In the genomic region with DNA sequence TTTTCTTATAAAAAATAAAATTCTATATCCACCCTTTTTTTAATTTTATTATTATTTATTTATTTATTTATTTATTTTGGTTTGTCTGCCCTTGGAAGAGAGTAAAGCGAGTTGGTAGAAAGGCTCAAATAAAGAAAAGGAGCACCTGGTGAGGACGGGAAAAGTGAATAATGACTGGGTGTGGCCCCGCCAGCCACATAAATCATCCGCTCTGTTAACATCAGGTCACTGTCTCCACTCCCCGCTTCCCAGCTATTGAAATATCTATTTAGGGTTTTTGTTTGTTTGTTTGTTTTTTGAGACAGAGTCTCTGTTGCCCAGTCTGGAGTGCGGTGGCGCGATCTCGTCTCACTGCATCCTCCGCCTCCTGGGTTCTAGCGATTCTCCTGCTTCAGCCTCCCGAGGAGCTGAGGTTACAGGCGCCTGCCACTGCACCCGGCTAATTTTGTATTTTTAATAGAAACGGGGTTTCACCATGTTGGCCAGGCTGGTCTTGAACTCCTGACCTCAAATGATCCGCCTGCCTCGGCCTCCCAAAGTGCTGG, we compare ENCODE assay signal across 8 cellular contexts. TPM values are rescaled to one million over a fixed set of nuclear protein-coding genes. Genes with fewer than 3 reads are reported as not detected.
A peak's percentile ranks its signal among the peaks of the same experiment; 100 is the strongest.
DNase-seq lines count a peak whose midpoint lies in the region; ATAC-seq and TF ChIP-seq lines count a peak whose summit lies in the region.

No MANE protein-coding gene starts in this region.

- no peak overlapping the region for H3K4ac ChIP-seq in mesendoderm (ENCODE audit: low read depth, low read length)

- H3K56ac ChIP-seq in mesendoderm (ENCODE audit: low read length): peak overlapping the region; percentile 54

- peak overlapping the region in 2 of 3 donors; percentile 16 to 87 for H3K27ac Mint-ChIP-seq in IgD-negative memory B cell

- no peaks in the 10 kb centered on the region for H3K79me1 ChIP-seq in mesendoderm (ENCODE audit: low read length)

- no peaks in the 10 kb centered on the region for H3K9me3 Mint-ChIP-seq in IgD-negative memory B cell

- DNase-seq in astrocyte of the cerebellum (ENCODE audit: low read depth) (no peak), mesendoderm (no peak), iPS-NIHi11 (ENCODE audit: low spot score) (no peak)
- no peak for DNase-seq in activated CD8-positive, alpha-beta memory T cell treated with anti-CD3 and anti-CD28 coated beads, Interleukin-2, amount 50 U/mL, for 4 hours

- H3K36me3 Mint-ChIP-seq in IgD-negative memory B cell: no peaks in the 10 kb centered on the region

- H2BK15ac ChIP-seq in mesendoderm (replicated peaks; ENCODE audit: low read depth): no peak overlapping the region

- ATAC-seq in GM21786 (IDR thresholded peaks at IDR 0.05; ENCODE audit: unreplicated experiment) (no peak), HG03045 (IDR thresholded peaks at IDR 0.05; ENCODE audit: unreplicated experiment) (no peak)

- peaks cover 0 to 22% (median under 1%) of the 10 kb centered on the region in 11 experiments; a peak in 10 of 22 replicates for H3K36me3 ChIP-seq in BLaER1 treated with 17β-estradiol and CSF1 and Interleukin-3, amounts not matched to agents 10 nM and 100 nM
- H3K36me3 ChIP-seq in mesendoderm (ENCODE audit: control insufficient read depth, insufficient read depth, low read length): no peaks in the 10 kb centered on the region

- H4K20me1 ChIP-seq in BLaER1 treated with 17β-estradiol and CSF1 and Interleukin-3, amounts not matched to agents 10 nM and 100 nM: no peaks in the 10 kb centered on the region

- no peaks in the 10 kb centered on the region for H3K27me3 ChIP-seq in BLaER1 treated with 17β-estradiol and CSF1 and Interleukin-3, amounts not matched to agents 10 nM and 100 nM
- no peaks in the 10 kb centered on the region for H3K27me3 ChIP-seq in mesendoderm (ENCODE audit: insufficient read depth, low read length, poor library complexity)

- H3K23ac ChIP-seq in mesendoderm (ENCODE audit: low read length): no peak overlapping the region

- H3K27me3 Mint-ChIP-seq in IgD-negative memory B cell: no peaks in the 10 kb centered on the region

- H3K9ac ChIP-seq in BLaER1 treated with 17β-estradiol and CSF1 and Interleukin-3, amounts not matched to agents 10 nM and 100 nM: peak overlapping the region in 8 of 11 experiments; percentile 76 to 89 (median 85); a peak in 13 of 22 replicates
- no peak overlapping the region for H3K9ac ChIP-seq in mesendoderm (ENCODE audit: low read length)

- peaks cover 5% of the 10 kb centered on the region for H3K79me2 ChIP-seq in mesendoderm (ENCODE audit: control insufficient read depth, insufficient read depth, low read length)

- H3K9me3 ChIP-seq in BLaER1 treated with 17β-estradiol and CSF1 and Interleukin-3, amounts not matched to agents 10 nM and 100 nM (replicated peaks in 1 of 11): peaks cover 0 to 8% (median 0%) of the 10 kb centered on the region in 11 experiments; a peak in 4 of 22 replicates

- H3K27ac ChIP-seq in BLaER1 treated with 17β-estradiol and CSF1 and Interleukin-3, amounts not matched to agents 10 nM and 100 nM: no peak overlapping the region; a peak in 2 of 22 replicates
- no peak overlapping the region for H3K27ac ChIP-seq in mesendoderm (ENCODE audit: low read depth, low read length)

- peak overlapping the region in 3 of 4 donors; percentile 89 to 99 (median 99) for H3K4me3 Mint-ChIP-seq in IgD-negative memory B cell

- H3K4me3 ChIP-seq in BLaER1 treated with 17β-estradiol and CSF1 and Interleukin-3, amounts not matched to agents 10 nM and 100 nM: peak overlapping the region; percentile 73 to 91 (median 83); a peak in 19 of 20 replicates
- peak overlapping the region; percentile 81 for H3K4me3 ChIP-seq in astrocyte of the cerebellum (ENCODE audit: low read depth, low read length)
- peak overlapping the region; percentile 29 for H3K4me3 ChIP-seq in mesendoderm (ENCODE audit: low read length)

- H2AK5ac ChIP-seq in mesendoderm (ENCODE audit: low read length): no peak overlapping the region

- H3K18ac ChIP-seq in mesendoderm (ENCODE audit: low read length): no peak overlapping the region

- no CpG with 5 or more reads among the region's 17 CpGs for WGBS in mesendoderm (ENCODE audit: extremely low coverage, insufficient coverage, low lambda C conversion rate)

- H3K4me2 ChIP-seq in BLaER1 treated with 17β-estradiol and CSF1 and Interleukin-3, amounts not matched to agents 10 nM and 100 nM: peak overlapping the region; percentile 87 to 99 (median 91)
- peak overlapping the region; percentile 51 for H3K4me2 ChIP-seq in mesendoderm (ENCODE audit: low read length)

- no peak overlapping the region for H4K8ac ChIP-seq in mesendoderm (ENCODE audit: low read depth, low read length)

- TF ChIP-seq CTCF in astrocyte of the cerebellum (IDR thresholded peaks at IDR 0.05; ENCODE audit: low read depth, low read length, missing control alignments): no peak

- H3K4me1 Mint-ChIP-seq in IgD-negative memory B cell: peaks cover 23 to 27% (median 24%) of the 10 kb centered on the region in 3 donors

- no peak overlapping the region for H2BK5ac ChIP-seq in mesendoderm (ENCODE audit: low read length)

- peaks cover 11 to 41% (median 31%) of the 10 kb centered on the region in 10 experiments for H3K4me1 ChIP-seq in BLaER1 treated with 17β-estradiol and CSF1 and Interleukin-3, amounts not matched to agents 10 nM and 100 nM
- H3K4me1 ChIP-seq in mesendoderm (ENCODE audit: control insufficient read depth, low read depth, low read length): peaks cover 12% of the 10 kb centered on the region

- H4K5ac ChIP-seq in mesendoderm (ENCODE audit: low read length): no peak overlapping the region

- in situ Hi-C loops in astrocyte of the cerebellum (cut with HindIII; ENCODE audit: low sequenced_read_pairs): no loop called here

- H2BK120ac ChIP-seq in mesendoderm (ENCODE audit: low read depth, low read length): no peak overlapping the region

RNA-seq across cellular contexts. Expression of gene POLR3G, which starts 0.8 kb away (rescaled TPM):
- 2.8 TPM for polyA plus RNA-seq in IgD-negative memory B cell
- polyA plus RNA-seq in mesendoderm (2013, experiment 1 of 2): 113 TPM
- polyA plus RNA-seq in mesendoderm (2013, experiment 2 of 2): 122 TPM

RNA-seq across cellular contexts. Expression of gene MBLAC2, which starts 0.9 kb away (rescaled TPM):
- 3.7 TPM for polyA plus RNA-seq in IgD-negative memory B cell
- polyA plus RNA-seq in mesendoderm (2013, experiment 1 of 2): 3.5 TPM
- polyA plus RNA-seq in mesendoderm (2013, experiment 2 of 2): 3.6 TPM

RNA-seq across cellular contexts. Expression of gene LYSMD3, which starts 53.9 kb away (rescaled TPM):
- 8.2 TPM for polyA plus RNA-seq in IgD-negative memory B cell
- 9.7 TPM for polyA plus RNA-seq in mesendoderm (2013, experiment 1 of 2)
- polyA plus RNA-seq in mesendoderm (2013, experiment 2 of 2): 9.6 TPM

Comparison
In these comparisons a context has a peak if more than half of its experiments do, and no peak if none do; other contexts are left out.
1. H3K4me3 ChIP-seq: peak in every context shown above with its lines; median percentile 83 in BLaER1 treated with 17β-estradiol and CSF1 and Interleukin-3, amounts not matched to agents 10 nM and 100 nM; 81 in astrocyte of the cerebellum; 29 in mesendoderm.